ENCODE assay signal across 2 cellular contexts in the genomic region with DNA sequence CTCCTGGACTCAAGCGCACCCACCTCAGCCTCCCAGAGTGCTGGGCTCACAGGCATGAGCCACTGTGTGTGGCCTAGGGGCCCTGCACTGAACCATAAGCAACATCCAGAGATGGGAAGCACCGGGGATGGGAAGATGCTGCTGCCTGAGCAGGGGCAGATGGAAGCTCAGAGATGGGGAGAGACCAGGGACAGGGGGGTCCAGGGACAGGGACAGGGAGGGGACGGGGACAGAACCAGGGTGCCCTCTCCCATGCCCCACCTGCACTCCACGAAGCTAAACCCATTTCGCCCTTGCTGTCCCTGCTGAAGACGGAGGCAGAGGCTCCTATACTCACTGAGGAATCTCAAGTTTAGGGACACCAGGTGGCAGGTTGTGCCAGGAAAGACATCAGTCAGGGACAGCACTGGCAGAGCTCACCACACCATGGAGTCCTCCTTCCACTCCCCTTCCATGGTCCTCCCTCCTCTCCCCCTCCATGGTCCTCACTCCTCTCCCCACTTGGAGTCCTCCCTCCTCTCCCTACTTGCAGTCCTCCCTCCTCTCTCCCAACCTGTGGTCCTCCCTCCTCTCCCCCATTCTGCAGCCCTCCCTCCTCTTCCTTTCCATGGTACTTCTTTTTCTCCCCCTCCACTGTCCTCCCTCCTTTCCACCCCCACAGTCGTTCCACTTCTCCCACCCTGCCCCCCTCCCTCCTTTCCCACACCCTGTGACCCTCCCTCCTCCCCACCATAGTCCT.
TF ChIP-seq lines count a peak whose summit lies in the region.

No MANE protein-coding gene starts in this region.

TF ChIP-seq in H1, 55 proteins besides CTCF, POLR2A, EP300 and RAD21:
- TF ChIP-seq GABPA (IDR thresholded peaks at IDR 0.05; ENCODE audit: borderline replicate concordance, insufficient read depth, low read length) = no peak
- TF ChIP-seq JUN (IDR thresholded peaks at IDR 0.05; ENCODE audit: low read depth, low read length) = no peak
- peak; percentile 49; the same call in 1 of the 2 replicates for TF ChIP-seq POLR2AphosphoS5 (IDR thresholded peaks at IDR 0.05; ENCODE audit: low read depth, low read length)

TF ChIP-seq in HepG2, 621 proteins besides CTCF, POLR2A, EP300 and RAD21:
- TF ChIP-seq ZNF263 (CRISPR knock-in tag; IDR thresholded peaks at IDR 0.05) (peak; percentile 59), CREM (IDR thresholded peaks at IDR 0.05) (no peak), CREM (CRISPR knock-in tag; IDR thresholded peaks at IDR 0.05) (no peak), ZNF335 (CRISPR knock-in tag; IDR thresholded peaks at IDR 0.05) (no peak)
- TF ChIP-seq, protein P1, sequence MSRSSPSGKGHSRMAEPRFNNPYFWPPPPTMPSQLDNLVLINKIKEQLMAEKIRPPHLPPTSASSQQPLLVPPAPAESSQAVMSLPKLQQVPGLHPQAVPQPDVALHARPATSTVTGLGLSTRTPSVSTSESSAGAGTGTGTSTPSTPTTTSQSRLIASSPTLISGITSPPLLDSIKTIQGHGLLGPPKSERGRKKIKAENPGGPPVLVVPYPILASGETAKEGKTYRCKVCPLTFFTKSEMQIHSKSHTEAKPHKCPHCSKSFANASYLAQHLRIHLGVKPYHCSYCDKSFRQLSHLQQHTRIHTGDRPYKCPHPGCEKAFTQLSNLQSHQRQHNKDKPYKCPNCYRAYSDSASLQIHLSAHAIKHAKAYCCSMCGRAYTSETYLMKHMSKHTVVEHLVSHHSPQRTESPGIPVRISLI (CRISPR knock-in tag; IDR thresholded peaks at IDR 0.05; ENCODE audit: borderline replicate concordance) = no peak
